Comparison of ENCODE assay signal across 18 cellular contexts in the genomic region with DNA sequence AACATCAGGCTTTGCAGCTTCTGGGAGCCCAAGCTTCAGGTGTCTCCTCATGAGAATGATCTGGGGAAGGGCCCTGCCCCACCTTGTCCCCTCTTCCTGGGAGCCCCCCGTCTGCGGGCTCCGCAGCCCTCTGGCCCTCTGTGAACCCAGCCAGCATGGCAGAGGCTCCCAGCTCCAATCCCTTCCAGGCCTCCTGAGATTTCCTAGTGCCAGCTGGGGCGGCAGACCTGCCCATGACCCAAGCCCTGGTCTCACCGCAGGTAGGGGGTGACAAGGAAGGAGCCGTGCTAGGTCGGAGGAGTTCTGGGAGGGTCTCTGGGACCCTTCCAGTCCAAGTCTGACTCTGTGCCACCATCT.
"Had no signal": no experiment of that assay in that cellular context is flagged by ENCODE, and none has a peak within 500 bp of the region (broad histone marks: within the 10 kb centered on the region; RNA-seq: fewer than 3 reads in every experiment).

No MANE protein-coding gene starts in this region.

- H3K27me3 ChIP-seq: pancreas, right lobe of liver, SJCRH30 had no signal

- H3K36me3 ChIP-seq: gastrocnemius medialis, heart left ventricle, pancreas, right lobe of liver, SJCRH30 had no signal

- H3K9me3 ChIP-seq: gastrocnemius medialis, heart left ventricle, pancreas, right lobe of liver, SJCRH30 had no signal

- H3K4me1 ChIP-seq: pancreas, right lobe of liver had no signal

- H3K36me3 Mint-ChIP-seq: activated naive CD8-positive, alpha-beta T cell treated with anti-CD3 and anti-CD28 coated beads for 36 hours had no signal

- H3K27ac ChIP-seq: pancreas, right lobe of liver, SJCRH30 had no signal

- DNase-seq: activated CD4-positive, alpha-beta T cell treated with anti-CD3 and anti-CD28 coated beads, Interleukin-2, amount 10 ng/mL, durations not matched to agents 7 days and 5 days; activated CD8-positive, alpha-beta memory T cell treated with anti-CD3 and anti-CD28 coated beads for 24 hours; activated gamma-delta T cell treated with Interleukin-2 at 50 U/mL for 16 hours; activated naive CD8-positive, alpha-beta T cell treated with anti-CD3 and anti-CD28 coated beads for 36 hours; amniotic stem cell; effector memory CD8-positive, alpha-beta T cell; erythroblast; gastrocnemius medialis; heart left ventricle; right lobe of liver; SJCRH30; stimulated activated CD4-positive, alpha-beta T cell treated with anti-CD3 and anti-CD28 coated beads, Interleukin-15, amount 100 ng/mL, for 24 hours; stimulated activated CD4-positive, alpha-beta T cell treated with anti-CD3 and anti-CD28 coated beads, Interleukin-2, amount 100 ng/mL, for 48 hours; T1000; trophoblast cell had no signal

- H3K4me3 ChIP-seq: pancreas, right lobe of liver, SJCRH30 had no signal

- H3K9me3 Mint-ChIP-seq: activated CD4-positive, alpha-beta T cell treated with anti-CD3 and anti-CD28 coated beads, Interleukin-2, amount 10 ng/mL, durations not matched to agents 7 days and 5 days; activated naive CD8-positive, alpha-beta T cell treated with anti-CD3 and anti-CD28 coated beads for 36 hours; effector memory CD8-positive, alpha-beta T cell; stimulated activated naive CD8-positive, alpha-beta T cell treated with anti-CD3 and anti-CD28 coated beads, Interleukin-15, Interleukin-2, amounts not matched to agents 100 ng/mL and 50 ng/mL, for 24 hours had no signal

- H3K4me3 Mint-ChIP-seq: activated CD4-positive, alpha-beta T cell treated with anti-CD3 and anti-CD28 coated beads, Interleukin-2, amount 10 ng/mL, durations not matched to agents 7 days and 5 days; activated naive CD8-positive, alpha-beta T cell treated with anti-CD3 and anti-CD28 coated beads for 36 hours; effector memory CD8-positive, alpha-beta T cell; stimulated activated naive CD8-positive, alpha-beta T cell treated with anti-CD3 and anti-CD28 coated beads, Interleukin-15, Interleukin-2, amounts not matched to agents 100 ng/mL and 50 ng/mL, for 24 hours had no signal

- ATAC-seq: activated CD4-positive, CD25-positive, alpha-beta regulatory T cell treated with anti-CD3 and anti-CD28 coated beads, Interleukin-2, amount 50 U/mL, for 24 hours; effector memory CD8-positive, alpha-beta T cell; gastrocnemius medialis; heart left ventricle had no signal

- H3K27ac Mint-ChIP-seq: activated CD4-positive, alpha-beta T cell treated with anti-CD3 and anti-CD28 coated beads, Interleukin-2, amount 10 ng/mL, durations not matched to agents 7 days and 5 days; activated naive CD8-positive, alpha-beta T cell treated with anti-CD3 and anti-CD28 coated beads for 36 hours; effector memory CD8-positive, alpha-beta T cell; stimulated activated naive CD8-positive, alpha-beta T cell treated with anti-CD3 and anti-CD28 coated beads, Interleukin-15, Interleukin-2, amounts not matched to agents 100 ng/mL and 50 ng/mL, for 24 hours had no signal
